ENCODE assay signal across 14 cellular contexts in the genomic region with DNA sequence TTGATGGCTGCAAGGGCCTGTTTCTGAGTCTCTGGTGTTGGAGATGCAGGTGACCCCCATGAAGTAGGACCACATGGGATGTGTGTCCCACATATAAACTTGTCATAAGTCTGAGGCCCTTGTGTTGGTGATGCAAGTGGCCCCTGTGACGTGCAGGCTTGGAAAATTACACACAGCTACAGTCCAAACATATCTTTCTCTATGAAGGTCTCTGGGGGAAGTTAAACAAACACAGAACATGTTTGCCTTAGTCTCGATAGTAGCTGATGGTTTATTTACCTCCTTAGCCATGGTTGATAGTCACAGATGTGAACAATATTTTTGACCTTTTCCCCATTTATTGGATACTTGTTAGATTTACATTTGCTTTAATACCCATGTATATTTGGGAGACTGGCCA.
DNase-seq lines count a peak whose midpoint lies in the region; ATAC-seq, FAIRE-seq and TF ChIP-seq lines count a peak whose summit lies in the region.
"Had no signal": no experiment of that assay in that cellular context is flagged by ENCODE, and none has a peak within 500 bp of the region (broad histone marks: within the 10 kb centered on the region; RNA-seq: fewer than 3 reads in every experiment).

No MANE protein-coding gene starts in this region.

- H2AK5ac ChIP-seq in H9 (ENCODE audit: insufficient read length, low read length): no peak overlapping the region

- ATAC-seq in HepG2: peak; percentile 76
- ATAC-seq in HG02870 (IDR thresholded peaks at IDR 0.05; ENCODE audit: unreplicated experiment): no peak
- ATAC-seq in HG02970 (IDR thresholded peaks at IDR 0.05; ENCODE audit: low FRiP score, unreplicated experiment): no peak
- ATAC-seq: HCT116 had no signal

- no peak overlapping the region for H4K5ac ChIP-seq in H9 (ENCODE audit: insufficient read length, low read depth, low read length)

- no peak overlapping the region for H4K8ac ChIP-seq in H9 (replicated peaks; ENCODE audit: insufficient read length, low read depth, low read length)

- no peaks in the 10 kb centered on the region; a peak in 2 of 7 replicates for H3K36me3 Mint-ChIP-seq in H9 (ENCODE audit: insufficient read depth in 1 of 3, low read depth in 3 of 3)
- H3K36me3 Mint-ChIP-seq: CD4-positive, alpha-beta memory T cell had no signal

- H2BK120ac ChIP-seq in H9 (ENCODE audit: low read depth, low read length, poor library complexity, severe bottlenecking): no peak overlapping the region

- H2AFZ ChIP-seq in H9 (ENCODE audit: low read length): no peak overlapping the region
- no peak overlapping the region for H2AFZ ChIP-seq in HepG2 (ENCODE audit: low read length)

- H3K36me3 ChIP-seq in HepG2 (replicated peaks in 1 of 2; ENCODE audit: control insufficient read depth in 1 of 2, insufficient read depth in 2 of 2, low read length in 2 of 2): no peaks in the 10 kb centered on the region
- H3K36me3 ChIP-seq: Peyer's patch had no signal

- H3K18ac ChIP-seq in H9 (ENCODE audit: insufficient read length, low read depth, low read length): no peak overlapping the region

- no peak for TF ChIP-seq CTCF in H9 (conservative IDR thresholded peaks at IDR 0.05)
- TF ChIP-seq CTCF in HepG2 (CRISPR knock-in tag; IDR thresholded peaks at IDR 0.05): no peak

- no peak overlapping the region for H2BK5ac ChIP-seq in H9 (ENCODE audit: insufficient read length, low read length)

- no peak overlapping the region for H2BK20ac ChIP-seq in H9 (ENCODE audit: low read depth, low read length, poor library complexity, severe bottlenecking)

- H3K4me2 ChIP-seq in H9 (ENCODE audit: insufficient read depth, insufficient read length, low read length) (no peak overlapping the region), HepG2 (ENCODE audit: low read depth, low read length) (no peak overlapping the region)

- H3T11ph ChIP-seq in H9 (ENCODE audit: low read length): no peak overlapping the region

- H3K4me1 ChIP-seq in H9 (ENCODE audit: insufficient read depth, low read length) (no peaks in the 10 kb centered on the region), HepG2 (ENCODE audit: insufficient read depth, low read length) (peaks cover 11% of the 10 kb centered on the region)
- H3K4me1 ChIP-seq: Peyer's patch had no signal

- H3K4me3 Mint-ChIP-seq in H9: no peak overlapping the region
- H3K4me3 Mint-ChIP-seq: CD4-positive, alpha-beta memory T cell had no signal

- peak; percentile 89 for DNase-seq in DMS153 (lab: John Stamatoyannopoulos, UW)
- peak; percentile 2 for DNase-seq in H9
- DNase-seq in NCI-H748 treated with DMSO at 0.1 percent for 48 hours (lab: John Stamatoyannopoulos, UW): peak; percentile 79
- peak; percentile 58 for DNase-seq in HepG2 (ENCODE audit: low spot score)
- no peak for DNase-seq in C1 segment of cervical spinal cord (lab: John Stamatoyannopoulos, UW)
- DNase-seq: ACHN; CD4-positive, alpha-beta memory T cell; NCI-H187 treated with DMSO at 0.1 percent for 48 hours; NCI-H526 treated with DMSO at 0.1 percent for 48 hours; Peyer's patch; SIG-M5 had no signal

- no peaks in the 10 kb centered on the region for H3K27me3 Mint-ChIP-seq in H9 (ENCODE audit: low read depth)

- POLR2A ChIA-PET in HepG2 (lab: Yijun Ruan, JAX): no interaction called here

- intact Hi-C loops in HepG2 (cut with micrococcal nuclease; ENCODE audit: unreplicated experiment): no loop called here

- peaks cover 8 to 11% of the 10 kb centered on the region in 2 experiments for H3K4me1 Mint-ChIP-seq in H9
- H3K4me1 Mint-ChIP-seq: CD4-positive, alpha-beta memory T cell had no signal

- no peak overlapping the region for H4K91ac ChIP-seq in H9 (ENCODE audit: insufficient read length, low read depth, low read length)

- H3K4ac ChIP-seq in H9 (ENCODE audit: low read depth, low read length): no peak overlapping the region

- H3K56ac ChIP-seq in H9 (ENCODE audit: insufficient read length, low read depth, low read length): no peak overlapping the region

- no peaks in the 10 kb centered on the region for H3K79me1 ChIP-seq in H9 (ENCODE audit: insufficient read depth, low read depth, low read length, poor library complexity, severe bottlenecking)

- in situ Hi-C loops in HepG2 (cut with HindIII; ENCODE audit: extremely low pct_ligation_motif_present, low pct_unique_long_range_greater_than_20kb): no loop called here

- TF ChIP-seq POLR2A in HepG2 (IDR thresholded peaks at IDR 0.05; ENCODE audit: insufficient read depth in 1 of 2, low read depth in 2 of 2, low read length in 2 of 2): no peak

- H3K27me3 ChIP-seq in H9 (ENCODE audit: insufficient read depth, low read length) (no peaks in the 10 kb centered on the region), HepG2 (ENCODE audit: control insufficient read depth in 1 of 2, insufficient read depth in 2 of 2, low read length in 2 of 2) (peaks cover 0 to 4% of the 10 kb centered on the region in 2 experiments; a peak in 1 of 5 replicates)
- H3K27me3 ChIP-seq: Peyer's patch had no signal

- no peaks in the 10 kb centered on the region for H3K9me3 Mint-ChIP-seq in H9
- H3K9me3 Mint-ChIP-seq: CD4-positive, alpha-beta memory T cell had no signal

- no peaks in the 10 kb centered on the region for H3K79me2 ChIP-seq in H9 (ENCODE audit: insufficient read depth, low read length)
- H3K79me2 ChIP-seq in HepG2 (ENCODE audit: insufficient read depth, low read length): no peaks in the 10 kb centered on the region

- H3K27ac ChIP-seq in H9 (ENCODE audit: insufficient read length, low read depth, low read length): no peak overlapping the region
- no peak overlapping the region for H3K27ac ChIP-seq in HepG2 (ENCODE audit: extremely low read length, insufficient read depth, low read length)
- H3K27ac ChIP-seq: Peyer's patch had no signal

- TF ChIP-seq RAD21 in HepG2 (CRISPR knock-in tag; IDR thresholded peaks at IDR 0.05): no peak

- H3K9me3 ChIP-seq in H9 (ENCODE audit: control insufficient read depth, low read depth, low read length): no peaks in the 10 kb centered on the region
- H3K9me3 ChIP-seq in HepG2 (ENCODE audit: low read length): no peaks in the 10 kb centered on the region
- H3K9me3 ChIP-seq: Peyer's patch had no signal

- H3K4me3 ChIP-seq in HepG2 (replicated peaks in 1 of 3; ENCODE audit: insufficient read depth in 1 of 3, low read depth in 2 of 3, low read length in 3 of 3): no peak overlapping the region
- H3K4me3 ChIP-seq: Peyer's patch had no signal

- peak in 1 of 2 experiments; percentile 20; a peak in 1 of 4 replicates for TF ChIP-seq EP300 in HepG2 (IDR thresholded peaks at IDR 0.05; ENCODE audit: low read depth in 2 of 2, low read length in 2 of 2)
- TF ChIP-seq EP300 in HepG2 (CRISPR knock-in tag; IDR thresholded peaks at IDR 0.05; ENCODE audit: borderline replicate concordance): no peak

- H3K23me2 ChIP-seq in H9 (ENCODE audit: insufficient read length, low read depth, low read length, poor library complexity, severe bottlenecking): no peaks in the 10 kb centered on the region

- no peak for FAIRE-seq in HepG2 (lab: Jason Lieb, UNC)

- H3K23ac ChIP-seq in H9 (ENCODE audit: insufficient read length, low read depth, low read length): no peak overlapping the region

- no peak overlapping the region for H3K27ac Mint-ChIP-seq in H9
- H3K27ac Mint-ChIP-seq: CD4-positive, alpha-beta memory T cell had no signal

- no CpG with 5 or more reads among the region's 2 CpGs for whole genome bisulfite sequencing in H9 (ENCODE audit: extremely low coverage, insufficient read length, low lambda C conversion rate)
- 7% methylated on average over 1 of the region's 2 CpGs for WGBS in HepG2 (ENCODE audit: low lambda C conversion rate)

- no TSS peak for BruUV-seq in HepG2 (replicated peaks; lab: Mats Ljungman, UMichigan)

- no peak overlapping the region for H2BK12ac ChIP-seq in H9 (ENCODE audit: insufficient read length, low read depth, low read length)

- no peak overlapping the region for H3K14ac ChIP-seq in H9 (ENCODE audit: insufficient read depth, low read length)

- CTCF ChIA-PET in HepG2 (lab: Yijun Ruan, JAX; ENCODE audit: low intra/inter-chr PET ratio, low total read pairs): no interaction called here

- H3K9ac ChIP-seq in H9 (ENCODE audit: extremely low read depth, insufficient read length, low read length): no peak overlapping the region
- H3K9ac ChIP-seq in HepG2 (ENCODE audit: insufficient read depth, low read depth, low read length): no peak overlapping the region

- H4K20me1 ChIP-seq in H9 (ENCODE audit: control insufficient read depth, insufficient read depth, insufficient read length) (no peaks in the 10 kb centered on the region), HepG2 (ENCODE audit: insufficient read depth, low read length) (no peaks in the 10 kb centered on the region)

- no peak overlapping the region for H2BK15ac ChIP-seq in H9 (ENCODE audit: low read depth, low read length)

TF ChIP-seq in HepG2, 621 proteins besides CTCF, POLR2A, EP300 and RAD21 (continues in another document):
- TF ChIP-seq GATAD2A (CRISPR knock-in tag; IDR thresholded peaks at IDR 0.05) (peak; percentile 63), HHEX (CRISPR knock-in tag; IDR thresholded peaks at IDR 0.05) (peak; percentile 95), NR2F6 (IDR thresholded peaks at IDR 0.05) (peak; percentile 41; the same call in 1 of the 2 replicates), NR2F6 (CRISPR knock-in tag; IDR thresholded peaks at IDR 0.05) (no peak), FOSL2 (CRISPR knock-in tag; IDR thresholded peaks at IDR 0.05) (peak; percentile 30; the same call in 1 of the 2 replicates)
- TF ChIP-seq, protein P1, sequence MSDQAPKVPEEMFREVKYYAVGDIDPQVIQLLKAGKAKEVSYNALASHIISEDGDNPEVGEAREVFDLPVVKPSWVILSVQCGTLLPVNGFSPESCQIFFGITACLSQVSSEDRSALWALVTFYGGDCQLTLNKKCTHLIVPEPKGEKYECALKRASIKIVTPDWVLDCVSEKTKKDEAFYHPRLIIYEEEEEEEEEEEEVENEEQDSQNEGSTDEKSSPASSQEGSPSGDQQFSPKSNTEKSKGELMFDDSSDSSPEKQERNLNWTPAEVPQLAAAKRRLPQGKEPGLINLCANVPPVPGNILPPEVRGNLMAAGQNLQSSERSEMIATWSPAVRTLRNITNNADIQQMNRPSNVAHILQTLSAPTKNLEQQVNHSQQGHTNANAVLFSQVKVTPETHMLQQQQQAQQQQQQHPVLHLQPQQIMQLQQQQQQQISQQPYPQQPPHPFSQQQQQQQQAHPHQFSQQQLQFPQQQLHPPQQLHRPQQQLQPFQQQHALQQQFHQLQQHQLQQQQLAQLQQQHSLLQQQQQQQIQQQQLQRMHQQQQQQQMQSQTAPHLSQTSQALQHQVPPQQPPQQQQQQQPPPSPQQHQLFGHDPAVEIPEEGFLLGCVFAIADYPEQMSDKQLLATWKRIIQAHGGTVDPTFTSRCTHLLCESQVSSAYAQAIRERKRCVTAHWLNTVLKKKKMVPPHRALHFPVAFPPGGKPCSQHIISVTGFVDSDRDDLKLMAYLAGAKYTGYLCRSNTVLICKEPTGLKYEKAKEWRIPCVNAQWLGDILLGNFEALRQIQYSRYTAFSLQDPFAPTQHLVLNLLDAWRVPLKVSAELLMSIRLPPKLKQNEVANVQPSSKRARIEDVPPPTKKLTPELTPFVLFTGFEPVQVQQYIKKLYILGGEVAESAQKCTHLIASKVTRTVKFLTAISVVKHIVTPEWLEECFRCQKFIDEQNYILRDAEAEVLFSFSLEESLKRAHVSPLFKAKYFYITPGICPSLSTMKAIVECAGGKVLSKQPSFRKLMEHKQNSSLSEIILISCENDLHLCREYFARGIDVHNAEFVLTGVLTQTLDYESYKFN (CRISPR knock-in tag; conservative IDR thresholded peaks at IDR 0.05): 0 out of 2 replicates have a peak, but pooled peaks have one; percentile 26

Comparison
In these comparisons a context has a peak if more than half of its experiments do, and no peak if none do; other contexts are left out.
1. DNase-seq: peak in DMS153 (single experiment), H9 (single experiment), NCI-H748 treated with DMSO at 0.1 percent for 48 hours (single experiment) and HepG2 (single experiment); none in C1 segment of cervical spinal cord (0 of 14).